ENCODE assay signal across 8 cellular contexts in the genomic region with DNA sequence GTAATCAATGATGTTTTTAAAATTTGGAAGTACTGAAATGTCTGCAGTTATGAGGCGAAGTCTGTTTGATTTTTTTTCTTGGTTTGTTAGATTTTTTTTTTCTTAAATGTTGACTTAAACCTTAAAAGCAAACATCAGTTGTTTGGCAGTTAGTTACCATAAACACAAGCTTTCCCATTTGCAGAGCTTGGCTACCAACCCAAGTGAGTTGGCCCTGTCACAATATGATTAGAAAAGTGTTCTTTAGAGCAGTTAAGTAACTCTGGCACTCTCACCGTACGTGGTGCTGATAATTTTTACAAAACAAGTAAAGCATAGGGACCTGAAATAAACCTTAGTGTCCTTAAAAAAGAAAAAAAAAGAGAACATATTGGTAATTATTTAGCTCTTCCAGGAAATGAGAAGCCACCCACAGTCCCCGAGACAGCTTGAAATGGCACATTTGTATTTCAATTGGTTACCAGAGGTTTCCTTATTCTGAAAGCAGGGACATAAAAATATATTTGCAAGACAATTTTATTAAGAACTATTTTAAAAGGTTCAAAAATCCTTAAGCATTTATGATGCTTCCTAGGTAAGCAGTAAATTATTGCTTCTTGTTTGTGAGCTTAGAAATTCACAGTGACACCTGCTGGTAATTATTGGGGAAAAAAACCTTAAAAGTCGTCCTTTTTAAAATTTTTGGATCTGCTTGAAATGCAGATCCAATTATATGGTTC. TPM values are rescaled to one million over a fixed set of nuclear protein-coding genes. Genes with fewer than 3 reads are reported as not detected.
A peak's percentile ranks its signal among the peaks of the same experiment; 100 is the strongest.
DNase-seq lines count a peak whose midpoint lies in the region; ATAC-seq and TF ChIP-seq lines count a peak whose summit lies in the region.

No MANE protein-coding gene starts in this region.

- DNase-seq in AG09309 (ENCODE audit: low read depth) (no peak), HT-29 (ENCODE audit: low spot score) (peak; percentile 21), amniotic epithelial cell (ENCODE audit: low read depth) (peak; percentile 32), activated gamma-delta T cell treated with Interleukin-2 at 50 U/mL for 16 hours (no peak)
- DNase-seq in activated CD4-positive, alpha-beta memory T cell treated with anti-CD3 and anti-CD28 coated beads, Interleukin-2, amount 10 ng/mL, durations not matched to agents 7 days and 5 days, result no peak

- H3K4me3 ChIP-seq in AG09309 (ENCODE audit: control insufficient read depth, low read depth, low read length), result no peak overlapping the region

- peak; percentile 30 for TF ChIP-seq CTCF in AG09309 (IDR thresholded peaks at IDR 0.05; ENCODE audit: control insufficient read depth, insufficient read depth, low read depth, low read length, missing control alignments)

- H3K27me3 ChIP-seq in layer of hippocampus (ENCODE audit: control insufficient read depth, insufficient read depth, low read length), result no peaks in the 10 kb centered on the region

- CTCF ChIA-PET in activated CD4-positive, alpha-beta memory T cell treated with anti-CD3 and anti-CD28 coated beads, Interleukin-2, amount 10 ng/mL, durations not matched to agents 7 days and 5 days (lab: Charles Lee), result interaction anchor here (0.8 to 20.5 kb wide), 16 partner anchors 8 to 561 kb away, joined by 3 to 194 read pairs (median 4); a partner anchor contains a TSS

- H3K27ac ChIP-seq in layer of hippocampus (ENCODE audit: low read depth, low read length), result peak overlapping the region; percentile 2

- peaks cover 18% of the 10 kb centered on the region for H3K4me1 Mint-ChIP-seq in activated CD4-positive, alpha-beta memory T cell treated with anti-CD3 and anti-CD28 coated beads, Interleukin-2, amount 10 ng/mL, durations not matched to agents 7 days and 5 days

- H3K36me3 Mint-ChIP-seq in activated CD4-positive, alpha-beta memory T cell treated with anti-CD3 and anti-CD28 coated beads, Interleukin-2, amount 10 ng/mL, durations not matched to agents 7 days and 5 days (ENCODE audit: low read depth), result no peaks in the 10 kb centered on the region

- no peak overlapping the region for H3K27ac Mint-ChIP-seq in activated CD4-positive, alpha-beta memory T cell treated with anti-CD3 and anti-CD28 coated beads, Interleukin-2, amount 10 ng/mL, durations not matched to agents 7 days and 5 days

- no peak overlapping the region for H3K4me3 Mint-ChIP-seq in activated CD4-positive, alpha-beta memory T cell treated with anti-CD3 and anti-CD28 coated beads, Interleukin-2, amount 10 ng/mL, durations not matched to agents 7 days and 5 days

- POLR2A ChIA-PET in activated CD4-positive, alpha-beta memory T cell treated with anti-CD3 and anti-CD28 coated beads, Interleukin-2, amount 10 ng/mL, durations not matched to agents 7 days and 5 days (lab: Charles Lee), result no interaction called here

- no peak for ATAC-seq in GM18519 (IDR thresholded peaks at IDR 0.05; ENCODE audit: low FRiP score, unreplicated experiment)
- ATAC-seq in GM21528 (IDR thresholded peaks at IDR 0.05; ENCODE audit: low FRiP score, unreplicated experiment), result no peak

- H3K27me3 Mint-ChIP-seq in activated CD4-positive, alpha-beta memory T cell treated with anti-CD3 and anti-CD28 coated beads, Interleukin-2, amount 10 ng/mL, durations not matched to agents 7 days and 5 days, result peaks cover 59% of the 10 kb centered on the region

- no peaks in the 10 kb centered on the region for H3K9me3 Mint-ChIP-seq in activated CD4-positive, alpha-beta memory T cell treated with anti-CD3 and anti-CD28 coated beads, Interleukin-2, amount 10 ng/mL, durations not matched to agents 7 days and 5 days

RNA-seq across cellular contexts. Expression of a gene that starts 3.9 kb away (rescaled TPM):
- 0.08 TPM in 1 of 2 replicates, not detected in the other for total RNA-seq in HT-29 (2014; rRNA removed; shearing (Covaris generic))
- not detected for total RNA-seq in activated CD4-positive, alpha-beta memory T cell treated with anti-CD3 and anti-CD28 coated beads, Interleukin-2, amount 10 ng/mL, durations not matched to agents 7 days and 5 days

RNA-seq across cellular contexts. Expression of a gene that starts 37.4 kb away (rescaled TPM):
- 11.6 and 13.3 TPM in 2 replicates for total RNA-seq in HT-29 (2014; rRNA removed; shearing (Covaris generic))
- total RNA-seq in activated CD4-positive, alpha-beta memory T cell treated with anti-CD3 and anti-CD28 coated beads, Interleukin-2, amount 10 ng/mL, durations not matched to agents 7 days and 5 days, result 10 to 100 TPM; 45.2 to 49.9 TPM

Comparison
In these comparisons a context has a peak if more than half of its experiments do, and no peak if none do; other contexts are left out.
1. DNase-seq: peak in HT-29 (single experiment) and amniotic epithelial cell (single experiment); none in AG09309 (single experiment), activated gamma-delta T cell treated with Interleukin-2 at 50 U/mL for 16 hours (single experiment) and activated CD4-positive, alpha-beta memory T cell treated with anti-CD3 and anti-CD28 coated beads, Interleukin-2, amount 10 ng/mL, durations not matched to agents 7 days and 5 days (single experiment).